In genomic region chr6:31202259-31203166, GRCh38 we compare ENCODE assay signal across 9 cellular contexts. TPM values are rescaled to one million over a fixed set of nuclear protein-coding genes. Genes with fewer than 3 reads are reported as not detected.
DNase-seq lines count a peak whose midpoint lies in the region; ATAC-seq and TF ChIP-seq lines count a peak whose summit lies in the region.
"Had no signal": no experiment of that assay in that cellular context is flagged by ENCODE, and none has a peak within 500 bp of the region (broad histone marks: within the 10 kb centered on the region; RNA-seq: fewer than 3 reads in every experiment).

No MANE protein-coding gene starts in this region.

- POLR2A ChIA-PET in CD8-positive, alpha-beta T cell (lab: Charles Lee), result interaction anchor here (0.7 to 2.4 kb wide), 9 partner anchors 10 to 1552 kb away, joined by 3 to 10 read pairs (median 3); no protein-coding TSS in a partner anchor

- peaks cover 62% of the 10 kb centered on the region for H3K4me1 Mint-ChIP-seq in CD8-positive, alpha-beta T cell (ENCODE audit: low read depth)
- H3K4me1 Mint-ChIP-seq in naive B cell, result peaks cover 42 to 48% (median 43%) of the 10 kb centered on the region in 3 donors

- H3K27me3 ChIP-seq in CD8-positive, alpha-beta T cell (ENCODE audit: insufficient read depth, low read length), result no peaks in the 10 kb centered on the region
- no peaks in the 10 kb centered on the region for H3K27me3 ChIP-seq in adrenal gland
- H3K27me3 ChIP-seq: SJCRH30 had no signal

- no peak for ATAC-seq in CD8-positive, alpha-beta T cell
- ATAC-seq in naive B cell (ENCODE audit: low read depth in 2 of 2) (no peak), HG02678 (IDR thresholded peaks at IDR 0.05; ENCODE audit: unreplicated experiment) (no peak)

- no peaks in the 10 kb centered on the region for H3K27me3 Mint-ChIP-seq in CD8-positive, alpha-beta T cell (ENCODE audit: low read depth)
- no peaks in the 10 kb centered on the region for H3K27me3 Mint-ChIP-seq in naive B cell

- no peak for TF ChIP-seq POLR2A in adrenal gland (IDR thresholded peaks at IDR 0.05)

- H3K4me3 Mint-ChIP-seq in CD8-positive, alpha-beta T cell, result peak overlapping the region; percentile 22
- peak overlapping the region in 5 of 8 donors; percentile 5 to 89 (median 80) for H3K4me3 Mint-ChIP-seq in naive B cell

- H3K9me3 Mint-ChIP-seq in CD8-positive, alpha-beta T cell, result no peaks in the 10 kb centered on the region
- H3K9me3 Mint-ChIP-seq in naive B cell, result no peaks in the 10 kb centered on the region

- DNase-seq in CD8-positive, alpha-beta T cell, result no peak
- peak; percentile 33 to 35 for DNase-seq in Kasumi-1 (lab: John Stamatoyannopoulos, UW)
- DNase-seq in adrenal gland, result no peak
- no peak for DNase-seq in naive B cell
- no peak for DNase-seq in amygdala (lab: John Stamatoyannopoulos, UW)
- DNase-seq in OCI-M2 (lab: John Stamatoyannopoulos, UW; ENCODE audit: unreplicated experiment), result no peak
- DNase-seq in NCI-H2107 (lab: John Stamatoyannopoulos, UW), result no peak
- DNase-seq: SJCRH30 had no signal

- H3K9me3 ChIP-seq in CD8-positive, alpha-beta T cell (ENCODE audit: low read length), result no peaks in the 10 kb centered on the region
- peaks cover 0 to 9% (median 0%) of the 10 kb centered on the region in 3 donors for H3K9me3 ChIP-seq in adrenal gland (replicated peaks in 1 of 3)
- H3K9me3 ChIP-seq: SJCRH30 had no signal

- CTCF ChIA-PET in CD8-positive, alpha-beta T cell (lab: Charles Lee), result interaction anchor here (0.7 to 3.3 kb wide), 3 partner anchors 71 to 164 kb away, joined by 3 to 16 read pairs (median 3); no protein-coding TSS in a partner anchor

- intact Hi-C loops in CD8-positive, alpha-beta T cell (cut with DNase I, micrococcal nuclease), result loop anchor here in 1 of 2 experiments (5.0 kb wide), 1 partner anchor 40 kb away; no protein-coding TSS in a partner anchor
- intact Hi-C loops in adrenal gland (cut with DNase I), result no loop called here

- peaks cover 46% of the 10 kb centered on the region for H3K4me1 ChIP-seq in CD8-positive, alpha-beta T cell (ENCODE audit: insufficient read depth, low read length)
- H3K4me1 ChIP-seq in adrenal gland (replicated peaks in 1 of 2), result peaks cover 0 to 10% of the 10 kb centered on the region in 2 donors
- H3K4me1 ChIP-seq: SJCRH30 had no signal

- H3K36me3 ChIP-seq in CD8-positive, alpha-beta T cell (ENCODE audit: insufficient read depth, low read length), result no peaks in the 10 kb centered on the region
- no peaks in the 10 kb centered on the region for H3K36me3 ChIP-seq in adrenal gland (replicated peaks in 1 of 2)
- H3K36me3 ChIP-seq: SJCRH30 had no signal

- peak overlapping the region; percentile 84 for H3K27ac ChIP-seq in CD8-positive, alpha-beta T cell (ENCODE audit: low read depth, low read length)
- peak overlapping the region in 3 of 5 donors; percentile 4 to 28 (median 8) for H3K27ac ChIP-seq in adrenal gland
- H3K27ac ChIP-seq: SJCRH30 had no signal

- H3K4me3 ChIP-seq in CD8-positive, alpha-beta T cell (ENCODE audit: low read depth, low read length), result no peak overlapping the region
- H3K4me3 ChIP-seq in adrenal gland, result no peak overlapping the region
- H3K4me3 ChIP-seq: SJCRH30 had no signal

- WGBS in adrenal gland, 4 donors, result 43 to 62% (median 54%) methylated on average over 7 to 11 of the region's 11 CpGs

- peak overlapping the region; percentile 98 for H3K27ac Mint-ChIP-seq in CD8-positive, alpha-beta T cell
- H3K27ac Mint-ChIP-seq in naive B cell, result peak overlapping the region in 5 of 6 donors; percentile 75 to 100 (median 97)

- H3K36me3 Mint-ChIP-seq in CD8-positive, alpha-beta T cell, result peaks cover 25% of the 10 kb centered on the region
- H3K36me3 Mint-ChIP-seq in naive B cell, result peaks cover 0 to 5% of the 10 kb centered on the region in 2 donors

- no peak for TF ChIP-seq CTCF in CD8-positive, alpha-beta T cell (IDR thresholded peaks at IDR 0.05)
- TF ChIP-seq CTCF in adrenal gland (IDR thresholded peaks at IDR 0.05), result no peak

RNA-seq across cellular contexts. Expression of gene POU5F1, which starts 32.0 kb away (rescaled TPM):
- not detected for total RNA-seq in CD8-positive, alpha-beta T cell
- 1 to 10 TPM in 2 of 8 donors, not detected in 6; 2.2 to 2.8 TPM for total RNA-seq in adrenal gland
- under 1 TPM in 1 of 3 donors, not detected in 2; 0.24 TPM for polyA plus RNA-seq in adrenal gland
- under 1 TPM in 2 of 6 donors, not detected in 4; 0.25 to 0.40 TPM for polyA plus RNA-seq in naive B cell (ENCODE audit: low read depth in 6 of 6)

RNA-seq across cellular contexts. Expression of gene TCF19, which starts 44.1 kb away (rescaled TPM):
- 1 to 10 TPM; 2.6 to 2.9 TPM for total RNA-seq in CD8-positive, alpha-beta T cell
- total RNA-seq in adrenal gland, result 1 to 10 TPM; 1.8 to 4.0 (median 2.1) TPM
- polyA plus RNA-seq in adrenal gland, result 1 to 10 TPM; 2.0 to 3.3 (median 2.1) TPM
- 10 to 100 TPM in 4 of 6 donors, 1 to 10 TPM in 2; 8.4 to 12.3 (median 11.5) TPM for polyA plus RNA-seq in naive B cell (ENCODE audit: low read depth in 6 of 6)

RNA-seq across cellular contexts. Expression of gene CCHCR1, which starts 44.9 kb away (rescaled TPM):
- 1 to 10 TPM; 7.5 to 8.0 TPM for total RNA-seq in CD8-positive, alpha-beta T cell
- 10 to 100 TPM in 6 of 8 donors, 1 to 10 TPM in 2; 6.4 to 18.7 (median 12.9) TPM for total RNA-seq in adrenal gland
- polyA plus RNA-seq in adrenal gland (10 to 100 TPM in 2 of 3 donors, 1 to 10 TPM in 1; 4.5 to 27.4 (median 16.0) TPM), naive B cell (ENCODE audit: low read depth in 6 of 6) (1 to 10 TPM; 2.6 to 6.1 (median 4.5) TPM)

Comparison
In these comparisons a context has a peak if more than half of its experiments do, and no peak if none do; other contexts are left out.
1. DNase-seq: peak in Kasumi-1 (2 of 2); none in CD8-positive, alpha-beta T cell (0 of 7), adrenal gland (0 of 7), naive B cell (single experiment), amygdala (0 of 56), OCI-M2 (single experiment) and NCI-H2107 (single experiment).